Comparison of ENCODE assay signal across 28 cellular contexts in genomic region chr15:50333229-50333628, GRCh38.
"Had no signal": no experiment of that assay in that cellular context is flagged by ENCODE, and none has a peak within 500 bp of the region (broad histone marks: within the 10 kb centered on the region; RNA-seq: fewer than 3 reads in every experiment).

No MANE protein-coding gene starts in this region.

- H3K27me3 ChIP-seq: colonic mucosa, dorsolateral prefrontal cortex, esophagus muscularis mucosa, esophagus squamous epithelium, foreskin keratinocyte, gastrocnemius medialis, gastroesophageal sphincter, heart left ventricle, heart right ventricle had no signal

- H3K4me3 ChIP-seq: colonic mucosa, coronary artery, dorsolateral prefrontal cortex, esophagus muscularis mucosa, esophagus squamous epithelium, gastrocnemius medialis, gastroesophageal sphincter, heart left ventricle, heart right ventricle had no signal

- FAIRE-seq: colon, endometrium, endothelial cell of umbilical vein, frontal cortex had no signal

- H3K36me3 ChIP-seq: colonic mucosa, esophagus muscularis mucosa, gastrocnemius medialis, heart left ventricle had no signal

- H3K4me1 ChIP-seq: colonic mucosa, esophagus muscularis mucosa, esophagus squamous epithelium, foreskin keratinocyte, gastrocnemius medialis, gastroesophageal sphincter had no signal

- DNase-seq: colonic mucosa; cortex of kidney; dermis blood vessel endothelial cell; dorsolateral prefrontal cortex; effector CD4-positive, alpha-beta T cell; effector CD8-positive, alpha-beta T cell; effector memory CD4-positive, alpha-beta T cell; effector memory CD8-positive, alpha-beta T cell; endodermal cell; erythroblast; esophagus squamous epithelium; foreskin fibroblast; foreskin keratinocyte; foreskin melanocyte; gastrocnemius medialis; glutamatergic neuron; head of caudate nucleus; heart left ventricle; heart right ventricle had no signal

- H3K27ac ChIP-seq: colonic mucosa, coronary artery, dorsolateral prefrontal cortex, epithelial cell of prostate, esophagus muscularis mucosa, esophagus squamous epithelium, foreskin keratinocyte, gastrocnemius medialis, gastroesophageal sphincter, heart left ventricle, heart right ventricle had no signal

- H3K9me3 ChIP-seq: colonic mucosa, esophagus muscularis mucosa, esophagus squamous epithelium, gastrocnemius medialis, gastroesophageal sphincter, heart left ventricle, heart right ventricle had no signal

- ATAC-seq: effector memory CD8-positive, alpha-beta T cell; esophagus mucosa; foreskin keratinocyte; gastrocnemius medialis; gastroesophageal sphincter; heart left ventricle; heart right ventricle had no signal
